In the genomic region with DNA sequence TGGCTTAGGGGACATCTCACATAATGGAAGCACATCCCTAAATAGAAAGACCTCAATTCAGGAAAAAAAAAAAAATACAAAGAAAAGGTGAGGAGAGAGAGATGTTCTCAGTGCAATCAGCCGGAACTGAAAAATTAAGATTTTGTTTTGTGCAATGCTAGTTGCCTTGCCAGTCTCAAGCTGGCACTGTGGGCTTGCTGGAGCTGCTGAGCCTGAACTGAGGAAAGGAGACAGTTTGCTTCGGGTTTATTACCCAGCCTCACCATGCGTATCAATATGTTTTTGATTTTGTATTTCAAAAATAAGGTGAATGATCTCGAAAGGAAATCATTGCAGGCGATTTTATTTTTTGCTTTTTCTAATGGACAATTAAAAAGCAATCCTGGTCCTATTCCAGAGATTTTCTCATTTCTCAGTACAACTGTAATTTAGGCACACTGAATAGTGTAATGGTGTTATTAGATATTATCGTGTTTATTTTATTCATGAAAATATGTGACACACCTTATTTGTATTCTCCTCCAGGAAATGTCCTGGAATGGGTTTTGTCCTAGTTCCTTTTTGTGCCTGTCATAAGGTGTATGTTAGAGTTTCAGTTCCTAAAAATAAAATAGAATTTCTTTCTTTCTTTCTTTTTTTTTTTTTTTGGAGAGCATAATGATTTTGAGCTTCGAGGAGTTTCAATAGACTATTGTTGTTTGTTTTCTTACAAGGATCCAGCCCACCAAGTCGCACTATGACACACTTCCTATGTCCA, we compare ENCODE assay signal across 2 cellular contexts.
TF ChIP-seq lines count a peak whose summit lies in the region.

No MANE protein-coding gene starts in this region.

TF ChIP-seq in endothelial cell of umbilical vein, 7 proteins besides CTCF, POLR2A, EP300 and RAD21:
- TF ChIP-seq MYC (IDR thresholded peaks at IDR 0.05; ENCODE audit: low read depth, low read length) (no peak), EZH2 (IDR thresholded peaks at IDR 0.05; ENCODE audit: borderline replicate concordance, low read depth, low read length, severe bottlenecking) (no peak), POLR2AphosphoS5 (IDR thresholded peaks at IDR 0.05; ENCODE audit: insufficient read depth, low read depth, low read length) (no peak), FOS (IDR thresholded peaks at IDR 0.05; ENCODE audit: borderline replicate concordance, insufficient read depth, low read length) (no peak), GATA2 (IDR thresholded peaks at IDR 0.05; ENCODE audit: insufficient read depth, insufficient read length, low read depth, low read length) (no peak), JUN (IDR thresholded peaks at IDR 0.05; ENCODE audit: borderline replicate concordance, insufficient read depth, insufficient read length, low read depth) (no peak)
- TF ChIP-seq, protein P1, sequence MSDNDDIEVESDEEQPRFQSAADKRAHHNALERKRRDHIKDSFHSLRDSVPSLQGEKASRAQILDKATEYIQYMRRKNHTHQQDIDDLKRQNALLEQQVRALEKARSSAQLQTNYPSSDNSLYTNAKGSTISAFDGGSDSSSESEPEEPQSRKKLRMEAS (IDR thresholded peaks at IDR 0.05; ENCODE audit: insufficient read depth, insufficient read length) = no peak
TF ChIP-seq in endothelial cell of umbilical vein: peak in this region for 0.

TF ChIP-seq in GM23338, 12 proteins besides CTCF, POLR2A, EP300 and RAD21:
- TF ChIP-seq ZNF114 (CRISPR knock-in tag; IDR thresholded peaks at IDR 0.05) (no peak), ZNF331 (CRISPR knock-in tag; IDR thresholded peaks at IDR 0.05; ENCODE audit: low read depth) (no peak), ETS1 (IDR thresholded peaks at IDR 0.05) (no peak), EZH2 (IDR thresholded peaks at IDR 0.05; ENCODE audit: low read depth, unreplicated experiment) (no peak), CREB1 (CRISPR knock-in tag; IDR thresholded peaks at IDR 0.05; ENCODE audit: low read depth) (no peak), STAT1 (IDR thresholded peaks at IDR 0.05; ENCODE audit: unreplicated experiment) (no peak), POLR2AphosphoS5 (IDR thresholded peaks at IDR 0.05; ENCODE audit: low read depth) (no peak), JUNB (IDR thresholded peaks at IDR 0.05; ENCODE audit: unreplicated experiment) (no peak), EZH2phosphoT487 (IDR thresholded peaks at IDR 0.05; ENCODE audit: unreplicated experiment) (no peak), NANOG (IDR thresholded peaks at IDR 0.05; ENCODE audit: borderline replicate concordance) (no peak)
- TF ChIP-seq, protein P2, sequence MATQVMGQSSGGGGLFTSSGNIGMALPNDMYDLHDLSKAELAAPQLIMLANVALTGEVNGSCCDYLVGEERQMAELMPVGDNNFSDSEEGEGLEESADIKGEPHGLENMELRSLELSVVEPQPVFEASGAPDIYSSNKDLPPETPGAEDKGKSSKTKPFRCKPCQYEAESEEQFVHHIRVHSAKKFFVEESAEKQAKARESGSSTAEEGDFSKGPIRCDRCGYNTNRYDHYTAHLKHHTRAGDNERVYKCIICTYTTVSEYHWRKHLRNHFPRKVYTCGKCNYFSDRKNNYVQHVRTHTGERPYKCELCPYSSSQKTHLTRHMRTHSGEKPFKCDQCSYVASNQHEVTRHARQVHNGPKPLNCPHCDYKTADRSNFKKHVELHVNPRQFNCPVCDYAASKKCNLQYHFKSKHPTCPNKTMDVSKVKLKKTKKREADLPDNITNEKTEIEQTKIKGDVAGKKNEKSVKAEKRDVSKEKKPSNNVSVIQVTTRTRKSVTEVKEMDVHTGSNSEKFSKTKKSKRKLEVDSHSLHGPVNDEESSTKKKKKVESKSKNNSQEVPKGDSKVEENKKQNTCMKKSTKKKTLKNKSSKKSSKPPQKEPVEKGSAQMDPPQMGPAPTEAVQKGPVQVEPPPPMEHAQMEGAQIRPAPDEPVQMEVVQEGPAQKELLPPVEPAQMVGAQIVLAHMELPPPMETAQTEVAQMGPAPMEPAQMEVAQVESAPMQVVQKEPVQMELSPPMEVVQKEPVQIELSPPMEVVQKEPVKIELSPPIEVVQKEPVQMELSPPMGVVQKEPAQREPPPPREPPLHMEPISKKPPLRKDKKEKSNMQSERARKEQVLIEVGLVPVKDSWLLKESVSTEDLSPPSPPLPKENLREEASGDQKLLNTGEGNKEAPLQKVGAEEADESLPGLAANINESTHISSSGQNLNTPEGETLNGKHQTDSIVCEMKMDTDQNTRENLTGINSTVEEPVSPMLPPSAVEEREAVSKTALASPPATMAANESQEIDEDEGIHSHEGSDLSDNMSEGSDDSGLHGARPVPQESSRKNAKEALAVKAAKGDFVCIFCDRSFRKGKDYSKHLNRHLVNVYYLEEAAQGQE (IDR thresholded peaks at IDR 0.05; ENCODE audit: unreplicated experiment) = no peak
- TF ChIP-seq, protein P3, sequence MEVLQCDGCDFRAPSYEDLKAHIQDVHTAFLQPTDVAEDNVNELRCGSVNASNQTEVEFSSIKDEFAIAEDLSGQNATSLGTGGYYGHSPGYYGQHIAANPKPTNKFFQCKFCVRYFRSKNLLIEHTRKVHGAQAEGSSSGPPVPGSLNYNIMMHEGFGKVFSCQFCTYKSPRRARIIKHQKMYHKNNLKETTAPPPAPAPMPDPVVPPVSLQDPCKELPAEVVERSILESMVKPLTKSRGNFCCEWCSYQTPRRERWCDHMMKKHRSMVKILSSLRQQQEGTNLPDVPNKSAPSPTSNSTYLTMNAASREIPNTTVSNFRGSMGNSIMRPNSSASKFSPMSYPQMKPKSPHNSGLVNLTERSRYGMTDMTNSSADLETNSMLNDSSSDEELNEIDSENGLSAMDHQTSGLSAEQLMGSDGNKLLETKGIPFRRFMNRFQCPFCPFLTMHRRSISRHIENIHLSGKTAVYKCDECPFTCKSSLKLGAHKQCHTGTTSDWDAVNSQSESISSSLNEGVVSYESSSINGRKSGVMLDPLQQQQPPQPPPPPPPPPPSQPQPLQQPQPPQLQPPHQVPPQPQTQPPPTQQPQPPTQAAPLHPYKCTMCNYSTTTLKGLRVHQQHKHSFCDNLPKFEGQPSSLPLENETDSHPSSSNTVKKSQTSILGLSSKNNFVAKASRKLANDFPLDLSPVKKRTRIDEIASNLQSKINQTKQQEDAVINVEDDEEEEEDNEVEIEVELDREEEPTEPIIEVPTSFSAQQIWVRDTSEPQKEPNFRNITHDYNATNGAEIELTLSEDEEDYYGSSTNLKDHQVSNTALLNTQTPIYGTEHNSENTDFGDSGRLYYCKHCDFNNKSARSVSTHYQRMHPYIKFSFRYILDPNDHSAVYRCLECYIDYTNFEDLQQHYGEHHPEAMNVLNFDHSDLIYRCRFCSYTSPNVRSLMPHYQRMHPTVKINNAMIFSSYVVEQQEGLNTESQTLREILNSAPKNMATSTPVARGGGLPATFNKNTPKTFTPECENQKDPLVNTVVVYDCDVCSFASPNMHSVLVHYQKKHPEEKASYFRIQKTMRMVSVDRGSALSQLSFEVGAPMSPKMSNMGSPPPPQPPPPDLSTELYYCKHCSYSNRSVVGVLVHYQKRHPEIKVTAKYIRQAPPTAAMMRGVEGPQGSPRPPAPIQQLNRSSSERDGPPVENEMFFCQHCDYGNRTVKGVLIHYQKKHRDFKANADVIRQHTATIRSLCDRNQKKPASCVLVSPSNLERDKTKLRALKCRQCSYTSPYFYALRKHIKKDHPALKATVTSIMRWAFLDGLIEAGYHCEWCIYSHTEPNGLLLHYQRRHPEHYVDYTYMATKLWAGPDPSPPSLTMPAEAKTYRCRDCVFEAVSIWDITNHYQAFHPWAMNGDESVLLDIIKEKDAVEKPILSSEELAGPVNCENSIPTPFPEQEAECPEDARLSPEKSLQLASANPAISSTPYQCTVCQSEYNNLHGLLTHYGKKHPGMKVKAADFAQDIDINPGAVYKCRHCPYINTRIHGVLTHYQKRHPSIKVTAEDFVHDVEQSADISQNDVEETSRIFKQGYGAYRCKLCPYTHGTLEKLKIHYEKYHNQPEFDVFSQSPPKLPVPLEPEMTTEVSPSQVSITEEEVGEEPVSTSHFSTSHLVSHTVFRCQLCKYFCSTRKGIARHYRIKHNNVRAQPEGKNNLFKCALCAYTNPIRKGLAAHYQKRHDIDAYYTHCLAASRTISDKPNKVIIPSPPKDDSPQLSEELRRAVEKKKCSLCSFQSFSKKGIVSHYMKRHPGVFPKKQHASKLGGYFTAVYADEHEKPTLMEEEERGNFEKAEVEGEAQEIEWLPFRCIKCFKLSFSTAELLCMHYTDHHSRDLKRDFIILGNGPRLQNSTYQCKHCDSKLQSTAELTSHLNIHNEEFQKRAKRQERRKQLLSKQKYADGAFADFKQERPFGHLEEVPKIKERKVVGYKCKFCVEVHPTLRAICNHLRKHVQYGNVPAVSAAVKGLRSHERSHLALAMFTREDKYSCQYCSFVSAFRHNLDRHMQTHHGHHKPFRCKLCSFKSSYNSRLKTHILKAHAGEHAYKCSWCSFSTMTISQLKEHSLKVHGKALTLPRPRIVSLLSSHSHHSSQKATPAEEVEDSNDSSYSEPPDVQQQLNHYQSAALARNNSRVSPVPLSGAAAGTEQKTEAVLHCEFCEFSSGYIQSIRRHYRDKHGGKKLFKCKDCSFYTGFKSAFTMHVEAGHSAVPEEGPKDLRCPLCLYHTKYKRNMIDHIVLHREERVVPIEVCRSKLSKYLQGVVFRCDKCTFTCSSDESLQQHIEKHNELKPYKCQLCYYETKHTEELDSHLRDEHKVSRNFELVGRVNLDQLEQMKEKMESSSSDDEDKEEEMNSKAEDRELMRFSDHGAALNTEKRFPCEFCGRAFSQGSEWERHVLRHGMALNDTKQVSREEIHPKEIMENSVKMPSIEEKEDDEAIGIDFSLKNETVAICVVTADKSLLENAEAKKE (CRISPR knock-in tag; IDR thresholded peaks at IDR 0.05) = no peak
